In genomic region chr2:168311265-168311925, GRCh38 we compare ENCODE assay signal across 14 cellular contexts.
DNase-seq lines count a peak whose midpoint lies in the region; ATAC-seq and TF ChIP-seq lines count a peak whose summit lies in the region.
"Had no signal": no experiment of that assay in that cellular context is flagged by ENCODE, and none has a peak within 500 bp of the region (broad histone marks: within the 10 kb centered on the region; RNA-seq: fewer than 3 reads in every experiment).

No MANE protein-coding gene starts in this region.

- no peak overlapping the region for H4K91ac ChIP-seq in neuronal stem cell (ENCODE audit: low read depth, low read length, poor library complexity)

- peaks cover 0 to 5% of the 10 kb centered on the region in 2 donors for H3K4me1 ChIP-seq in neuronal stem cell (ENCODE audit: control insufficient read depth in 2 of 2, insufficient read depth in 1 of 2, low read depth in 1 of 2, low read length in 2 of 2)
- no peaks in the 10 kb centered on the region for H3K4me1 ChIP-seq in upper lobe of left lung
- H3K4me1 ChIP-seq: prostate gland had no signal

- no peak overlapping the region for H2BK5ac ChIP-seq in neuronal stem cell (ENCODE audit: low read length)

- no peaks in the 10 kb centered on the region for H3K79me1 ChIP-seq in neuronal stem cell (ENCODE audit: low read depth, low read length)

- DNase-seq in NCI-H2081 (lab: John Stamatoyannopoulos, UW) (peak; percentile 36 to 70), NCI-H2081 treated with DMSO at 0.1 percent for 48 hours (lab: John Stamatoyannopoulos, UW) (no peak), NCI-H2171 treated with DMSO at 0.1 percent for 48 hours (lab: John Stamatoyannopoulos, UW) (peak; percentile 64), WERI-Rb-1 (peak; percentile 46), neuronal stem cell (ENCODE audit: low spot score) (no peak), medulla oblongata (ENCODE audit: extremely low spot score) (no peak), upper lobe of left lung (no peak)
- no peak for DNase-seq in effector CD8-positive, alpha-beta T cell (lab: John Stamatoyannopoulos, UW)
- DNase-seq: ACHN, activated B cell treated with CpG ODN at 0.5 μM for 24 hours, hippocampal formation had no signal

- H2AFZ ChIP-seq in neuronal stem cell (ENCODE audit: low read length) = peak overlapping the region; percentile 67

- peaks cover 2% of the 10 kb centered on the region for H3K9me3 ChIP-seq in WERI-Rb-1 (ENCODE audit: severe bottlenecking)
- peaks cover 2 to 8% of the 10 kb centered on the region in 2 donors for H3K9me3 ChIP-seq in neuronal stem cell (replicated peaks in 1 of 2; ENCODE audit: control insufficient read depth in 2 of 2, insufficient read depth in 1 of 2, low read depth in 1 of 2, low read length in 2 of 2)
- peaks cover 0 to 3% (median 0%) of the 10 kb centered on the region in 4 donors for H3K9me3 ChIP-seq in upper lobe of left lung
- H3K9me3 ChIP-seq: ascending aorta, prostate gland had no signal

- TF ChIP-seq EP300 in upper lobe of left lung (IDR thresholded peaks at IDR 0.05) = no peak

- no peaks in the 10 kb centered on the region for H3K36me3 ChIP-seq in WERI-Rb-1
- no peaks in the 10 kb centered on the region for H3K36me3 ChIP-seq in neuronal stem cell (replicated peaks in 1 of 2; ENCODE audit: control insufficient read depth in 2 of 2, insufficient read depth in 2 of 2, low read length in 2 of 2)
- no peaks in the 10 kb centered on the region for H3K36me3 ChIP-seq in upper lobe of left lung
- H3K36me3 ChIP-seq: ascending aorta, prostate gland had no signal

- no peak overlapping the region for H3K23ac ChIP-seq in neuronal stem cell (ENCODE audit: low read depth, low read length, poor library complexity)

- no peak for ATAC-seq in upper lobe of left lung (ENCODE audit: low FRiP score in 2 of 2)

- no peak overlapping the region for H2BK12ac ChIP-seq in neuronal stem cell (ENCODE audit: low read length)

- no peak overlapping the region for H3K4me2 ChIP-seq in neuronal stem cell (ENCODE audit: insufficient read depth, low read length, poor library complexity, severe bottlenecking)

- H3K27me3 ChIP-seq in WERI-Rb-1 (ENCODE audit: insufficient read depth, low read depth, severe bottlenecking) = no peaks in the 10 kb centered on the region
- H3K27me3 ChIP-seq in neuronal stem cell (ENCODE audit: control insufficient read depth in 3 of 3, insufficient read depth in 3 of 3, low read depth in 1 of 3, low read length in 3 of 3) = no peaks in the 10 kb centered on the region
- no peaks in the 10 kb centered on the region for H3K27me3 ChIP-seq in upper lobe of left lung
- H3K27me3 ChIP-seq: ascending aorta had no signal

- H3K4me3 ChIP-seq in WERI-Rb-1 (ENCODE audit: low read depth, low read length) = no peak overlapping the region
- H3K4me3 ChIP-seq in neuronal stem cell (ENCODE audit: low read length in 2 of 2) = no peak overlapping the region
- no peak overlapping the region for H3K4me3 ChIP-seq in upper lobe of left lung
- H3K4me3 ChIP-seq: ascending aorta, prostate gland had no signal

- H3K14ac ChIP-seq in neuronal stem cell (ENCODE audit: low read length) = no peak overlapping the region

- H4K8ac ChIP-seq in neuronal stem cell (ENCODE audit: low read depth, low read length) = no peak overlapping the region

- H3K18ac ChIP-seq in neuronal stem cell (ENCODE audit: low read length) = no peak overlapping the region

- WGBS in neuronal stem cell (ENCODE audit: extremely low coverage in 2 of 2, insufficient read length in 2 of 2, insufficient replicate concordance in 1 of 2), 2 donors = no CpG with 5 or more reads among the region's 2 CpGs
- WGBS in upper lobe of left lung, 2 donors = 66 to 69% methylated on average over 2 of the region's 2 CpGs

- TF ChIP-seq CTCF in WERI-Rb-1 (IDR thresholded peaks at IDR 0.05; ENCODE audit: low read depth, low read length) (no peak), upper lobe of left lung (IDR thresholded peaks at IDR 0.05) (no peak)

- H3K27ac ChIP-seq in WERI-Rb-1 (no peak overlapping the region), neuronal stem cell (replicated peaks; ENCODE audit: low read length) (no peak overlapping the region), upper lobe of left lung (no peak overlapping the region)
- H3K27ac ChIP-seq: prostate gland, RWPE1 had no signal

- H2BK15ac ChIP-seq in neuronal stem cell (ENCODE audit: low read length) = no peak overlapping the region

- no peak for TF ChIP-seq POLR2A in upper lobe of left lung (IDR thresholded peaks at IDR 0.05)

- H3K4ac ChIP-seq in neuronal stem cell (ENCODE audit: low read length) = no peak overlapping the region

- no peak overlapping the region for H2BK120ac ChIP-seq in neuronal stem cell (ENCODE audit: low read depth, low read length)

- no peak overlapping the region for H2AK5ac ChIP-seq in neuronal stem cell (ENCODE audit: low read depth, low read length)

- no peak overlapping the region for H3K9ac ChIP-seq in neuronal stem cell (ENCODE audit: low read depth, low read length, poor library complexity)

Comparison
In these comparisons a context has a peak if more than half of its experiments do, and no peak if none do; other contexts are left out.
1. DNase-seq: peak in NCI-H2081 (2 of 2), NCI-H2171 treated with DMSO at 0.1 percent for 48 hours (single experiment) and WERI-Rb-1 (single experiment); none in NCI-H2081 treated with DMSO at 0.1 percent for 48 hours (single experiment), neuronal stem cell (single experiment), medulla oblongata (single experiment), upper lobe of left lung (0 of 2) and effector CD8-positive, alpha-beta T cell (single experiment).